In genomic region chr3:38536686-38537085, GRCh38 we compare ENCODE assay signal across 1 cellular context.
TF ChIP-seq lines count a peak whose summit lies in the region.

No MANE protein-coding gene starts in this region.

TF ChIP-seq in H1, 55 proteins besides CTCF, POLR2A, EP300 and RAD21:
- TF ChIP-seq TEAD4 (IDR thresholded peaks at IDR 0.05; ENCODE audit: low read depth, low read length) (peak; percentile 50), E2F6 (IDR thresholded peaks at IDR 0.05) (no peak), MAX (IDR thresholded peaks at IDR 0.05) (no peak)
